ENCODE assay signal across 14 cellular contexts in genomic region chr11:67656278-67656922, GRCh38. TPM values are rescaled to one million over a fixed set of nuclear protein-coding genes. Genes with fewer than 3 reads are reported as not detected.
DNase-seq lines count a peak whose midpoint lies in the region; ATAC-seq and TF ChIP-seq lines count a peak whose summit lies in the region.
"Had no signal": no experiment of that assay in that cellular context is flagged by ENCODE, and none has a peak within 500 bp of the region (broad histone marks: within the 10 kb centered on the region; RNA-seq: fewer than 3 reads in every experiment).

No MANE protein-coding gene starts in this region.

- dilution Hi-C loops in mammary epithelial cell (cut with HindIII; ENCODE audit: low sequenced_read_pairs), result no loop called here

- H3K79me2 ChIP-seq in mammary epithelial cell (ENCODE audit: insufficient read depth, low read length), result no peaks in the 10 kb centered on the region

- no peaks in the 10 kb centered on the region for H4K20me1 ChIP-seq in mammary epithelial cell (ENCODE audit: insufficient read depth, low read length)

- CTCF ChIA-PET in mammary epithelial cell (lab: Charles Lee; ENCODE audit: low non-redundant PET), result interaction anchor here (0.5 to 0.6 kb wide), 2 partner anchors 41 to 255 kb away, joined by 3 to 20 read pairs; partner anchors contain the start of gene PPP1CA

- POLR2A ChIA-PET in activated naive CD8-positive, alpha-beta T cell treated with anti-CD3 and anti-CD28 coated beads, Interleukin-2, amount 10 ng/mL, durations not matched to agents 7 days and 5 days (lab: Charles Lee), result interaction anchor here (0.9 kb wide), 1 partner anchor 27 kb away, joined by 3 read pairs; the partner anchor contains the start of gene NUDT8

- H3K9me3 ChIP-seq in mammary epithelial cell (replicated peaks; ENCODE audit: insufficient read depth, low read length), result no peaks in the 10 kb centered on the region
- H3K9me3 ChIP-seq: pancreas had no signal

- no peaks in the 10 kb centered on the region for H3K4me1 Mint-ChIP-seq in activated naive CD8-positive, alpha-beta T cell treated with anti-CD3 and anti-CD28 coated beads, Interleukin-2, amount 10 ng/mL, durations not matched to agents 7 days and 5 days
- H3K4me1 Mint-ChIP-seq in activated naive CD8-positive, alpha-beta T cell treated with anti-CD3 and anti-CD28 coated beads for 36 hours, result peaks cover 5% of the 10 kb centered on the region
- H3K4me1 Mint-ChIP-seq in mesothelial cell of epicardium, result peaks cover 13% of the 10 kb centered on the region

- DNase-seq in activated naive CD8-positive, alpha-beta T cell treated with anti-CD3 and anti-CD28 coated beads, Interleukin-2, amount 10 ng/mL, durations not matched to agents 7 days and 5 days, result peak; percentile 8
- no peak for DNase-seq in activated naive CD8-positive, alpha-beta T cell treated with anti-CD3 and anti-CD28 coated beads for 36 hours
- DNase-seq in NOMO-1 treated with DMSO at 0.1 percent for 48 hours (lab: John Stamatoyannopoulos, UW; ENCODE audit: unreplicated experiment) (peak; percentile 98), mammary epithelial cell (peak; percentile 83), renal cortical epithelial cell (ENCODE audit: low read depth) (peak; percentile 9), DMS79 (lab: John Stamatoyannopoulos, UW) (no peak), mesothelial cell of epicardium (ENCODE audit: low spot score in 2 of 2, unreplicated experiment in 2 of 2) (no peak)
- DNase-seq: activated T-cell treated with anti-CD3 and anti-CD28 coated beads, Interleukin-2, amount 50 U/mL, for 4 hours; DND-41; hypothalamus; stimulated activated CD8-positive, alpha-beta memory T cell treated with anti-CD3 and anti-CD28 coated beads, Interleukin-4, amount 100 ng/mL, for 48 hours had no signal

- peak overlapping the region; percentile 57 for H3K4me2 ChIP-seq in mammary epithelial cell (ENCODE audit: insufficient read depth, low read depth, low read length)

- TF ChIP-seq CTCF in mammary epithelial cell (conservative IDR thresholded peaks at IDR 0.05 in 1 of 2, IDR thresholded peaks at IDR 0.05 in 1 of 2; ENCODE audit: extremely low read depth in 1 of 2, insufficient read depth in 1 of 2, low read depth in 1 of 2, low read length in 2 of 2) (no peak), mesothelial cell of epicardium (IDR thresholded peaks at IDR 0.05; ENCODE audit: unreplicated experiment) (no peak)

- 50% methylated on average over 2 of the region's 4 CpGs for WGBS in mammary epithelial cell (ENCODE audit: low coverage, missing lambda C conversion rate)

- in situ Hi-C loops in mammary epithelial cell (cut with MboI; ENCODE audit: low sequenced_read_pairs in 2 of 2), result no loop called here

- H3K4me3 ChIP-seq in mammary epithelial cell (replicated peaks in 1 of 3; ENCODE audit: insufficient read depth in 1 of 3, low read depth in 2 of 3, low read length in 3 of 3), result no peak overlapping the region
- H3K4me3 ChIP-seq: pancreas had no signal

- peaks cover 2% of the 10 kb centered on the region for H3K9me3 Mint-ChIP-seq in activated naive CD8-positive, alpha-beta T cell treated with anti-CD3 and anti-CD28 coated beads, Interleukin-2, amount 10 ng/mL, durations not matched to agents 7 days and 5 days
- H3K9me3 Mint-ChIP-seq in activated naive CD8-positive, alpha-beta T cell treated with anti-CD3 and anti-CD28 coated beads for 36 hours, result peaks cover 2% of the 10 kb centered on the region
- no peaks in the 10 kb centered on the region for H3K9me3 Mint-ChIP-seq in mesothelial cell of epicardium
- H3K9me3 Mint-ChIP-seq: activated T-cell treated with anti-CD3 and anti-CD28 coated beads, Interleukin-2, amount 50 U/mL, for 4 hours had no signal

- H3K4me3 Mint-ChIP-seq in activated naive CD8-positive, alpha-beta T cell treated with anti-CD3 and anti-CD28 coated beads, Interleukin-2, amount 10 ng/mL, durations not matched to agents 7 days and 5 days, result no peak overlapping the region
- H3K4me3 Mint-ChIP-seq in activated naive CD8-positive, alpha-beta T cell treated with anti-CD3 and anti-CD28 coated beads for 36 hours, result no peak overlapping the region
- H3K4me3 Mint-ChIP-seq in mesothelial cell of epicardium, result no peak overlapping the region
- H3K4me3 Mint-ChIP-seq: activated T-cell treated with anti-CD3 and anti-CD28 coated beads, Interleukin-2, amount 50 U/mL, for 4 hours had no signal

- peaks cover 3% of the 10 kb centered on the region for H3K36me3 Mint-ChIP-seq in activated naive CD8-positive, alpha-beta T cell treated with anti-CD3 and anti-CD28 coated beads, Interleukin-2, amount 10 ng/mL, durations not matched to agents 7 days and 5 days
- no peaks in the 10 kb centered on the region for H3K36me3 Mint-ChIP-seq in activated naive CD8-positive, alpha-beta T cell treated with anti-CD3 and anti-CD28 coated beads for 36 hours
- no peaks in the 10 kb centered on the region for H3K36me3 Mint-ChIP-seq in mesothelial cell of epicardium

- peak overlapping the region; percentile 71 for H3K27ac ChIP-seq in mammary epithelial cell (ENCODE audit: insufficient read depth, low read depth, low read length)

- H3K36me3 ChIP-seq in mammary epithelial cell (ENCODE audit: insufficient read depth, low read length), result no peaks in the 10 kb centered on the region
- H3K36me3 ChIP-seq: pancreas had no signal

- no peak overlapping the region for H3K9ac ChIP-seq in mammary epithelial cell (ENCODE audit: insufficient read depth, low read length)

- peaks cover 15% of the 10 kb centered on the region for H3K27me3 Mint-ChIP-seq in activated naive CD8-positive, alpha-beta T cell treated with anti-CD3 and anti-CD28 coated beads, Interleukin-2, amount 10 ng/mL, durations not matched to agents 7 days and 5 days
- no peaks in the 10 kb centered on the region for H3K27me3 Mint-ChIP-seq in activated naive CD8-positive, alpha-beta T cell treated with anti-CD3 and anti-CD28 coated beads for 36 hours
- peaks cover 15% of the 10 kb centered on the region for H3K27me3 Mint-ChIP-seq in mesothelial cell of epicardium (ENCODE audit: low read depth)

- BruUV-seq in mammary epithelial cell (replicated peaks; lab: Mats Ljungman, UMichigan), result no TSS peak

- H3K27me3 ChIP-seq in mammary epithelial cell (ENCODE audit: insufficient read depth, low read length), result no peaks in the 10 kb centered on the region
- H3K27me3 ChIP-seq: pancreas had no signal

- H3K27ac Mint-ChIP-seq in activated naive CD8-positive, alpha-beta T cell treated with anti-CD3 and anti-CD28 coated beads, Interleukin-2, amount 10 ng/mL, durations not matched to agents 7 days and 5 days, result no peak overlapping the region
- H3K27ac Mint-ChIP-seq in activated naive CD8-positive, alpha-beta T cell treated with anti-CD3 and anti-CD28 coated beads for 36 hours, result no peak overlapping the region
- no peak overlapping the region for H3K27ac Mint-ChIP-seq in mesothelial cell of epicardium

- H3K4me1 ChIP-seq in mammary epithelial cell (ENCODE audit: insufficient read depth, low read length), result peaks cover 29% of the 10 kb centered on the region

- no peak overlapping the region for H2AFZ ChIP-seq in mammary epithelial cell (ENCODE audit: low read depth, low read length)

- intact Hi-C loops in mammary epithelial cell (cut with micrococcal nuclease), result no loop called here

- ATAC-seq in activated naive CD8-positive, alpha-beta T cell treated with anti-CD3 and anti-CD28 coated beads, Interleukin-2, amount 10 ng/mL, durations not matched to agents 7 days and 5 days (ENCODE audit: low read depth), result no peak
- no peak for ATAC-seq in GM18520 (IDR thresholded peaks at IDR 0.05; ENCODE audit: unreplicated experiment)
- ATAC-seq: pancreas had no signal

RNA-seq across cellular contexts. Expression of gene ACY3, which starts 5.9 kb away (rescaled TPM):
- total RNA-seq in activated naive CD8-positive, alpha-beta T cell treated with anti-CD3 and anti-CD28 coated beads, Interleukin-2, amount 10 ng/mL, durations not matched to agents 7 days and 5 days, result under 1 TPM; 0.33 to 0.57 TPM
- under 1 TPM; 0.27 to 0.70 TPM for total RNA-seq in activated naive CD8-positive, alpha-beta T cell treated with anti-CD3 and anti-CD28 coated beads for 36 hours
- total RNA-seq in mammary epithelial cell (under 1 TPM in 1 of 2 donors, not detected in 1; 0.24 TPM), renal cortical epithelial cell (0.10 and 0.17 TPM in 2 replicates), mesothelial cell of epicardium (not detected in 3 replicates)
- polyA plus RNA-seq in mammary epithelial cell, result 0.08 TPM
- not detected for polyA minus RNA-seq in mammary epithelial cell
- total RNA-seq: lung microvascular endothelial cell had no signal

RNA-seq across cellular contexts. Expression of gene TBX10, which starts 16.8 kb away (rescaled TPM):
- total RNA-seq in activated naive CD8-positive, alpha-beta T cell treated with anti-CD3 and anti-CD28 coated beads, Interleukin-2, amount 10 ng/mL, durations not matched to agents 7 days and 5 days, result not detected
- not detected for total RNA-seq in activated naive CD8-positive, alpha-beta T cell treated with anti-CD3 and anti-CD28 coated beads for 36 hours
- total RNA-seq in mammary epithelial cell, result not detected
- not detected for polyA plus RNA-seq in mammary epithelial cell
- polyA minus RNA-seq in mammary epithelial cell, result not detected
- total RNA-seq in renal cortical epithelial cell, result not detected in 2 replicates
- total RNA-seq in mesothelial cell of epicardium, result not detected in 3 replicates
- total RNA-seq: activated T-cell treated with anti-CD3 and anti-CD28 coated beads, Interleukin-2, amount 50 U/mL, for 4 hours; lung microvascular endothelial cell had no signal

RNA-seq across cellular contexts. Expression of gene ALDH3B2, which starts 18.0 kb away (rescaled TPM):
- total RNA-seq in activated naive CD8-positive, alpha-beta T cell treated with anti-CD3 and anti-CD28 coated beads, Interleukin-2, amount 10 ng/mL, durations not matched to agents 7 days and 5 days, result not detected
- not detected for total RNA-seq in activated naive CD8-positive, alpha-beta T cell treated with anti-CD3 and anti-CD28 coated beads for 36 hours
- total RNA-seq in mammary epithelial cell (1 to 10 TPM in 1 of 2 donors, under 1 TPM in 1; 0.17 to 1.1 TPM), renal cortical epithelial cell (0.20 TPM in 1 of 2 replicates, not detected in the other), mesothelial cell of epicardium (2.5 to 3.1 TPM (median 2.7 TPM) in 3 replicates)
- polyA plus RNA-seq in mammary epithelial cell, result 0.65 TPM
- polyA minus RNA-seq in mammary epithelial cell, result not detected
- total RNA-seq: activated T-cell treated with anti-CD3 and anti-CD28 coated beads, Interleukin-2, amount 50 U/mL, for 4 hours; lung microvascular endothelial cell had no signal

RNA-seq across cellular contexts. Expression of gene NUDT8, which starts 26.7 kb away (rescaled TPM):
- 10 to 100 TPM; 10.9 to 12.4 TPM for total RNA-seq in activated naive CD8-positive, alpha-beta T cell treated with anti-CD3 and anti-CD28 coated beads, Interleukin-2, amount 10 ng/mL, durations not matched to agents 7 days and 5 days
- 10 to 100 TPM; 30.2 to 31.0 TPM for total RNA-seq in activated naive CD8-positive, alpha-beta T cell treated with anti-CD3 and anti-CD28 coated beads for 36 hours
- total RNA-seq in mammary epithelial cell (10 to 100 TPM in 1 of 2 donors, 1 to 10 TPM in 1; 4.2 to 13.4 TPM), renal cortical epithelial cell (3.9 and 8.2 TPM in 2 replicates), mesothelial cell of epicardium (5.0 to 6.2 TPM (median 5.6 TPM) in 3 replicates)
- polyA plus RNA-seq in mammary epithelial cell, result 4.8 TPM
- not detected for polyA minus RNA-seq in mammary epithelial cell

RNA-seq across cellular contexts. Expression of gene NDUFV1, which starts 49.7 kb away (rescaled TPM):
- 100 to 1,000 TPM; 211 to 219 TPM for total RNA-seq in activated naive CD8-positive, alpha-beta T cell treated with anti-CD3 and anti-CD28 coated beads, Interleukin-2, amount 10 ng/mL, durations not matched to agents 7 days and 5 days
- total RNA-seq in activated naive CD8-positive, alpha-beta T cell treated with anti-CD3 and anti-CD28 coated beads for 36 hours, result 100 to 1,000 TPM; 317 to 321 TPM
- total RNA-seq in mammary epithelial cell (100 to 1,000 TPM; 144 to 163 TPM), renal cortical epithelial cell (184 and 192 TPM in 2 replicates), mesothelial cell of epicardium (179 to 187 TPM (median 180 TPM) in 3 replicates)
- polyA plus RNA-seq in mammary epithelial cell, result 125 TPM
- polyA minus RNA-seq in mammary epithelial cell, result 72.1 TPM

Comparison
In these comparisons a context has a peak if more than half of its experiments do, and no peak if none do; other contexts are left out.
1. DNase-seq: peak in activated naive CD8-positive, alpha-beta T cell treated with anti-CD3 and anti-CD28 coated beads, Interleukin-2, amount 10 ng/mL, durations not matched to agents 7 days and 5 days (single experiment), NOMO-1 treated with DMSO at 0.1 percent for 48 hours (single experiment), mammary epithelial cell (single experiment) and renal cortical epithelial cell (single experiment); none in activated naive CD8-positive, alpha-beta T cell treated with anti-CD3 and anti-CD28 coated beads for 36 hours (single experiment), DMS79 (single experiment) and mesothelial cell of epicardium (0 of 2).